ENCODE assay signal across 15 cellular contexts in genomic region chr21:39712976-39713375, GRCh38. TPM values are rescaled to one million over a fixed set of nuclear protein-coding genes. Genes with fewer than 3 reads are reported as not detected.
DNase-seq lines count a peak whose midpoint lies in the region; ATAC-seq, FAIRE-seq and TF ChIP-seq lines count a peak whose summit lies in the region.
"Had no signal": no experiment of that assay in that cellular context is flagged by ENCODE, and none has a peak within 500 bp of the region (broad histone marks: within the 10 kb centered on the region; RNA-seq: fewer than 3 reads in every experiment).

No MANE protein-coding gene starts in this region.

- H3K27ac ChIP-seq in PC-3 (ENCODE audit: low read length) (no peak overlapping the region), kidney (ENCODE audit: low read depth in 2 of 2, low read length in 2 of 2) (no peak overlapping the region)
- H3K27ac ChIP-seq: epithelial cell of prostate, SJSA1 had no signal

- DNase-seq in ELR (ENCODE audit: low read depth) (peak; percentile 13), NCI-H1092 (lab: John Stamatoyannopoulos, UW) (peak; percentile 72), PC-3 (peak; percentile 38), mucosa of descending colon (peak in 2 of 3 donors; percentile 39 to 49), kidney (no peak), activated T-cell treated with anti-CD3 and anti-CD28 coated beads for 4 hours (no peak)
- DNase-seq: activated naive CD4-positive, alpha-beta T cell treated with anti-CD3 and anti-CD28 coated beads, Interleukin-2, amount 10 ng/mL, durations not matched to agents 7 days and 5 days; caudate nucleus; KBM-7; left ventricle myocardium superior; NCI-H226 had no signal

- no peak for FAIRE-seq in kidney (lab: Jason Lieb, UNC)
- FAIRE-seq: TTC549 had no signal

- peaks cover 4% of the 10 kb centered on the region for H3K9me3 Mint-ChIP-seq in stimulated activated memory B cell treated with anti-CD40 and anti-IgM and Interleukin-4, amounts not matched to agents 10 μg/mL and 1 μg/mL and 100 μg/mL, for 72 hours
- H3K9me3 Mint-ChIP-seq: activated naive CD4-positive, alpha-beta T cell treated with anti-CD3 and anti-CD28 coated beads, Interleukin-2, amount 10 ng/mL, durations not matched to agents 7 days and 5 days had no signal

- H3K4me1 Mint-ChIP-seq in stimulated activated memory B cell treated with anti-CD40 and anti-IgM and Interleukin-4, amounts not matched to agents 10 μg/mL and 1 μg/mL and 100 μg/mL, for 72 hours, result no peaks in the 10 kb centered on the region
- H3K4me1 Mint-ChIP-seq: activated naive CD4-positive, alpha-beta T cell treated with anti-CD3 and anti-CD28 coated beads, Interleukin-2, amount 10 ng/mL, durations not matched to agents 7 days and 5 days had no signal

- H3K36me3 ChIP-seq in PC-3 (ENCODE audit: low read depth, low read length) (no peaks in the 10 kb centered on the region), mucosa of descending colon (ENCODE audit: low read depth) (no peaks in the 10 kb centered on the region), kidney (ENCODE audit: control insufficient read depth in 1 of 2, insufficient read depth in 2 of 2, low read length in 2 of 2) (no peaks in the 10 kb centered on the region)
- H3K36me3 ChIP-seq: SJSA1 had no signal

- H3K4me3 Mint-ChIP-seq in stimulated activated memory B cell treated with anti-CD40 and anti-IgM and Interleukin-4, amounts not matched to agents 10 μg/mL and 1 μg/mL and 100 μg/mL, for 72 hours, result no peak overlapping the region
- H3K4me3 Mint-ChIP-seq: activated naive CD4-positive, alpha-beta T cell treated with anti-CD3 and anti-CD28 coated beads, Interleukin-2, amount 10 ng/mL, durations not matched to agents 7 days and 5 days had no signal

- POLR2A ChIA-PET in PC-3 (lab: Charles Lee; ENCODE audit: unreplicated experiment), result no interaction called here

- no peak overlapping the region for H3K9ac ChIP-seq in PC-3 (ENCODE audit: low read length)
- no peak overlapping the region for H3K9ac ChIP-seq in kidney (ENCODE audit: low read length in 2 of 2)

- no peaks in the 10 kb centered on the region for H4K20me1 ChIP-seq in PC-3 (ENCODE audit: low read length)

- H3K36me3 Mint-ChIP-seq in stimulated activated memory B cell treated with anti-CD40 and anti-IgM and Interleukin-4, amounts not matched to agents 10 μg/mL and 1 μg/mL and 100 μg/mL, for 72 hours, result no peaks in the 10 kb centered on the region
- H3K36me3 Mint-ChIP-seq: activated naive CD4-positive, alpha-beta T cell treated with anti-CD3 and anti-CD28 coated beads, Interleukin-2, amount 10 ng/mL, durations not matched to agents 7 days and 5 days had no signal

- H3K9me3 ChIP-seq in PC-3 (ENCODE audit: low read length) (no peaks in the 10 kb centered on the region), mucosa of descending colon (no peaks in the 10 kb centered on the region), kidney (ENCODE audit: control insufficient read depth in 1 of 2, low read length in 2 of 2) (no peaks in the 10 kb centered on the region)
- H3K9me3 ChIP-seq: SJSA1 had no signal

- no peak overlapping the region for H3K27ac Mint-ChIP-seq in stimulated activated memory B cell treated with anti-CD40 and anti-IgM and Interleukin-4, amounts not matched to agents 10 μg/mL and 1 μg/mL and 100 μg/mL, for 72 hours
- H3K27ac Mint-ChIP-seq: activated naive CD4-positive, alpha-beta T cell treated with anti-CD3 and anti-CD28 coated beads, Interleukin-2, amount 10 ng/mL, durations not matched to agents 7 days and 5 days had no signal

- CTCF ChIA-PET in PC-3 (lab: Charles Lee), result interaction anchor here (0.9 kb wide), 1 partner anchor 79 kb away, joined by 3 read pairs; no protein-coding TSS in a partner anchor

- H3K4me3 ChIP-seq in PC-3 (ENCODE audit: low read length) (no peak overlapping the region), mucosa of descending colon (no peak overlapping the region), kidney (ENCODE audit: low read length in 2 of 2) (no peak overlapping the region)
- H3K4me3 ChIP-seq: SJSA1 had no signal

- intact Hi-C loops in PC-3 (cut with micrococcal nuclease), result no loop called here
- intact Hi-C loops in mucosa of descending colon (cut with DNase I, micrococcal nuclease), result no loop called here
- intact Hi-C loops in kidney (cut with DNase I), result loop anchor here (5.0 kb wide), 1 partner anchor 196 kb away; no protein-coding TSS in a partner anchor

- no peak overlapping the region for H2AFZ ChIP-seq in PC-3 (ENCODE audit: low read length)

- peak; percentile 64 for ATAC-seq in PC-3
- ATAC-seq in mucosa of descending colon, result peak; percentile 86
- no peak for ATAC-seq in stimulated activated memory B cell treated with anti-CD40 and anti-IgM and Interleukin-4, amounts not matched to agents 10 μg/mL and 1 μg/mL and 100 μg/mL, for 72 hours
- ATAC-seq: left ventricle myocardium superior had no signal

- no peaks in the 10 kb centered on the region for H3F3A ChIP-seq in PC-3 (ENCODE audit: low read length, unreplicated experiment)

- H3K4me1 ChIP-seq in PC-3 (ENCODE audit: insufficient read depth, low read length), result no peaks in the 10 kb centered on the region
- peaks cover 4% of the 10 kb centered on the region for H3K4me1 ChIP-seq in mucosa of descending colon (ENCODE audit: low read depth)
- no peaks in the 10 kb centered on the region for H3K4me1 ChIP-seq in kidney (ENCODE audit: control insufficient read depth in 1 of 2, insufficient read depth in 1 of 2, low read depth in 1 of 2, low read length in 2 of 2)
- H3K4me1 ChIP-seq: SJSA1 had no signal

- H3K27me3 ChIP-seq in PC-3 (ENCODE audit: low read length), result no peaks in the 10 kb centered on the region
- H3K27me3 ChIP-seq: SJSA1 had no signal

- no peaks in the 10 kb centered on the region for H3K9me2 ChIP-seq in PC-3 (replicated peaks; ENCODE audit: low read length)

- H3K27me3 Mint-ChIP-seq in stimulated activated memory B cell treated with anti-CD40 and anti-IgM and Interleukin-4, amounts not matched to agents 10 μg/mL and 1 μg/mL and 100 μg/mL, for 72 hours, result no peaks in the 10 kb centered on the region
- H3K27me3 Mint-ChIP-seq: activated naive CD4-positive, alpha-beta T cell treated with anti-CD3 and anti-CD28 coated beads, Interleukin-2, amount 10 ng/mL, durations not matched to agents 7 days and 5 days had no signal

- H3K4me2 ChIP-seq in PC-3 (ENCODE audit: low read length), result no peak overlapping the region

- BruUV-seq in PC-3 (replicated peaks; lab: Mats Ljungman, UMichigan), result no TSS peak

- peak; percentile 36; the same call in 1 of the 2 replicates for TF ChIP-seq CTCF in PC-3 (conservative IDR thresholded peaks at IDR 0.05; ENCODE audit: low read depth, low read length)
- TF ChIP-seq CTCF in mucosa of descending colon (IDR thresholded peaks at IDR 0.05), result no peak
- no peak for TF ChIP-seq CTCF in kidney (IDR thresholded peaks at IDR 0.05; ENCODE audit: borderline replicate concordance, extremely low read depth, insufficient read depth)

- H3K79me2 ChIP-seq in PC-3 (ENCODE audit: low read length), result no peaks in the 10 kb centered on the region

RNA-seq across cellular contexts. Expression of gene IGSF5, which starts 32.0 kb away (rescaled TPM):
- total RNA-seq in PC-3 (2014; rRNA removed), result not detected in 2 replicates
- under 1 TPM; 0.23 to 0.29 (median 0.25) TPM for total RNA-seq in mucosa of descending colon
- total RNA-seq in kidney, result 0.47 TPM
- 0.24 TPM for polyA plus RNA-seq in kidney (ENCODE audit: insufficient read depth, low read depth, low replicate concordance)
- total RNA-seq: SJSA1 had no signal

Comparison
In these comparisons a context has a peak if more than half of its experiments do, and no peak if none do; other contexts are left out.
1. DNase-seq: peak in ELR (single experiment), NCI-H1092 (single experiment), PC-3 (single experiment) and mucosa of descending colon (2 of 3); none in kidney (single experiment) and activated T-cell treated with anti-CD3 and anti-CD28 coated beads for 4 hours (single experiment).